ENCODE assay signal across 8 cellular contexts in genomic region chr1:39204441-39205081, GRCh38. TPM values are rescaled to one million over a fixed set of nuclear protein-coding genes. Genes with fewer than 3 reads are reported as not detected.
A peak's percentile ranks its signal among the peaks of the same experiment; 100 is the strongest.
DNase-seq lines count a peak whose midpoint lies in the region; FAIRE-seq and TF ChIP-seq lines count a peak whose summit lies in the region.

Gene MACF1, plus strand, starts transcription at chr1:39204695. Its CDS starts 328 bp downstream, at chr1:39205023.

- H3K79me2 ChIP-seq in astrocyte (ENCODE audit: insufficient read depth, low read length): peaks cover 94% of the 10 kb centered on the region

- H3K9ac ChIP-seq in astrocyte (ENCODE audit: low read length): peak within 1 kb of the TSS; percentile 95

- peaks cover 6% of the 10 kb centered on the region for H3K36me3 Mint-ChIP-seq in astrocyte (ENCODE audit: low read depth, unreplicated experiment)

- H3K4me3 ChIP-seq in astrocyte (ENCODE audit: insufficient read depth, low read depth, low read length) (peak within 1 kb of the TSS; percentile 85), left ventricle myocardium inferior (peak within 1 kb of the TSS; percentile 69)

- H3K9me3 Mint-ChIP-seq in astrocyte (ENCODE audit: unreplicated experiment): peaks cover 2% of the 10 kb centered on the region

- no peak within 1 kb of the TSS for H2AFZ ChIP-seq in astrocyte (ENCODE audit: low read depth, low read length)

- H3K4me1 Mint-ChIP-seq in astrocyte (ENCODE audit: low read depth, unreplicated experiment): peaks cover 30% of the 10 kb centered on the region

- peak within 1 kb of the TSS; percentile 99 for H3K27ac Mint-ChIP-seq in astrocyte (ENCODE audit: unreplicated experiment)

- H3K4me1 ChIP-seq in astrocyte (ENCODE audit: insufficient read depth, low read length): peaks cover 11% of the 10 kb centered on the region
- peaks cover 59% of the 10 kb centered on the region for H3K4me1 ChIP-seq in left ventricle myocardium inferior

- H3K27ac ChIP-seq in astrocyte (ENCODE audit: low read depth, low read length): peak within 1 kb of the TSS; percentile 97
- H3K27ac ChIP-seq in left ventricle myocardium inferior (replicated peaks): peak within 1 kb of the TSS; percentile 94

- H3K27me3 Mint-ChIP-seq in astrocyte (ENCODE audit: low read depth, unreplicated experiment): no peaks in the 10 kb centered on the region

- H3K36me3 ChIP-seq in astrocyte (ENCODE audit: insufficient read depth, low read length): no peaks in the 10 kb centered on the region
- H3K36me3 ChIP-seq in left ventricle myocardium inferior: no peaks in the 10 kb centered on the region

- TF ChIP-seq CTCF in astrocyte (IDR thresholded peaks at IDR 0.05; ENCODE audit: insufficient read depth, low read depth, low read length): peak; percentile 44
- TF ChIP-seq CTCF in left ventricle myocardium inferior (IDR thresholded peaks at IDR 0.05; ENCODE audit: borderline replicate concordance): peak; percentile 58

- H3K4me3 Mint-ChIP-seq in astrocyte (ENCODE audit: unreplicated experiment): peak within 1 kb of the TSS; percentile 92

- no peaks in the 10 kb centered on the region for H3K27me3 ChIP-seq in astrocyte (ENCODE audit: insufficient read depth, low read length)
- no peaks in the 10 kb centered on the region for H3K27me3 ChIP-seq in left ventricle myocardium inferior (ENCODE audit: low read depth)

- H4K20me1 ChIP-seq in astrocyte (ENCODE audit: insufficient read depth, low read length): peaks cover 33% of the 10 kb centered on the region

- peak; percentile 55 for DNase-seq in stimulated activated CD4-positive, alpha-beta T cell treated with anti-CD3 and anti-CD28 coated beads, Interleukin-15, amount 100 ng/mL, for 24 hours
- DNase-seq in stimulated activated CD4-positive, alpha-beta T cell treated with anti-CD3 and anti-CD28 coated beads, Interleukin-12 subunit alpha, Interleukin-12 subunit beta, amount 100 ng/mL, for 4 hours: no peak
- DNase-seq in RPMI8226 (peak; percentile 33), astrocyte (ENCODE audit: low read depth) (peak; percentile 98), left ventricle myocardium inferior (peak; percentile 66), pons (ENCODE audit: low spot score) (peak; percentile 87), NCI-H1694 (lab: John Stamatoyannopoulos, UW) (no peak), T-helper 9 cell (no peak)

- H3K9me3 ChIP-seq in astrocyte (ENCODE audit: insufficient read depth, low read depth, low read length) (no peaks in the 10 kb centered on the region), left ventricle myocardium inferior (replicated peaks) (no peaks in the 10 kb centered on the region)

- intact Hi-C loops in left ventricle myocardium inferior (cut with micrococcal nuclease): no loop called here

- peak; percentile 79 for FAIRE-seq in astrocyte (lab: Jason Lieb, UNC)

- peak within 1 kb of the TSS; percentile 91 for H3K4me2 ChIP-seq in astrocyte (ENCODE audit: low read length)

RNA-seq across cellular contexts. Expression of gene MACF1, which starts in this region (rescaled TPM):
- total RNA-seq in astrocyte (592 and 694 TPM in 2 replicates), left ventricle myocardium inferior (181 TPM)

Comparison
In these comparisons a context has a peak if more than half of its experiments do, and no peak if none do; other contexts are left out.
1. DNase-seq: peak in stimulated activated CD4-positive, alpha-beta T cell treated with anti-CD3 and anti-CD28 coated beads, Interleukin-15, amount 100 ng/mL, for 24 hours (single experiment), RPMI8226 (single experiment), astrocyte (single experiment), left ventricle myocardium inferior (single experiment) and pons (single experiment); none in stimulated activated CD4-positive, alpha-beta T cell treated with anti-CD3 and anti-CD28 coated beads, Interleukin-12 subunit alpha, Interleukin-12 subunit beta, amount 100 ng/mL, for 4 hours (single experiment), NCI-H1694 (single experiment) and T-helper 9 cell (single experiment).